8 cellular contexts compared by ENCODE assay signal in the genomic region with DNA sequence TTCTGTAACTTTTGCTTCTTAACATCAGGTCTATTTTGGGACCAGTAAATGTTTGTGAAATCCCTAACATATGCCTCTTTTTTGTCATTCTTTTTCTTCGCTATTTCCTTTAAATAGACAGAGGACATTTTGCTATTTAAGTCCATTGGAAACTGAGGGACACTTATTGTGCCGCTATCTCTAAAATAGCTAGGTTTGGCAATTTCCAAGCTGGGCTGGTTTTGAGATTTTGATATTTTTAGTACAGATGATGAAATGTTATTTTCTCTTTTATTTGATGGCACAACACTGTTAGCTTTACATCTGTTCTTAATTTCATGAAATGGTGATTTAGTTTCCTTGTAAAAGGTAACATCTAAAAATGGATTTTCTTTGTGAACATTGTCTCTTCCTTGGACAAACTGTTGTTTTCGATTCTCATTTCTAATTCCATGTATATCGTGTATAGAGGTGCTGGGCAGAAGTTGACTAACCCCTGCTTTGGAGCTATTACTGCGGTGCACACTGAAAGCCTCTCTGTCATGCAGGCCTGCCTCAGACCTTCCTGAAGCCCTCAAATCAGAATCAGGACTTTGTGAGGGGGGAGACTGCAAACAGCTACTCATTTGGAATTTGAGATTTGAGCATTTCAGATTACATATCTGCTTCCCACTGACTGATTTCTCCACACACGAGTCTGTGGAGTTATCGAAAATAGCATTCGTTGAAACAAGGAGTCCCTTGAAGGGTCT. TPM values are rescaled to one million over a fixed set of nuclear protein-coding genes. Genes with fewer than 3 reads are reported as not detected.
A peak's percentile ranks its signal among the peaks of the same experiment; 100 is the strongest.
DNase-seq lines count a peak whose midpoint lies in the region; ATAC-seq and TF ChIP-seq lines count a peak whose summit lies in the region.

No MANE protein-coding gene starts in this region.

- H4K20me1 ChIP-seq in GM23338 (replicated peaks; ENCODE audit: insufficient read depth) (no peaks in the 10 kb centered on the region), OCI-LY1 (ENCODE audit: insufficient read depth, low read length) (no peaks in the 10 kb centered on the region)

- H3K27me3 ChIP-seq in CD8-positive, alpha-beta memory T cell (ENCODE audit: insufficient read depth, low read length, poor library complexity, severe bottlenecking) = no peaks in the 10 kb centered on the region
- H3K27me3 ChIP-seq in GM23338 (ENCODE audit: insufficient read depth) (no peaks in the 10 kb centered on the region), OCI-LY1 (ENCODE audit: insufficient read depth, low read length) (no peaks in the 10 kb centered on the region), right atrium auricular region (no peaks in the 10 kb centered on the region)

- H3K27ac ChIP-seq in CD8-positive, alpha-beta memory T cell (ENCODE audit: low read depth, low read length) = peak overlapping the region; percentile 34
- H3K27ac ChIP-seq in GM23338 (ENCODE audit: low read depth) = no peak overlapping the region
- peak overlapping the region; percentile 81 for H3K27ac ChIP-seq in OCI-LY1 (ENCODE audit: low read depth, low read length, poor library complexity, severe bottlenecking)
- H3K27ac ChIP-seq in right atrium auricular region = peak overlapping the region; percentile 81 to 92

- no peak overlapping the region for H3K27ac Mint-ChIP-seq in CD8-positive, alpha-beta memory T cell
- H3K27ac Mint-ChIP-seq in GM23338 = no peak overlapping the region; the same call in 1 of the 2 replicates

- peaks cover 0 to 3% (median 0%) of the 10 kb centered on the region in 5 donors for H3K9me3 Mint-ChIP-seq in CD8-positive, alpha-beta memory T cell
- no peaks in the 10 kb centered on the region for H3K9me3 Mint-ChIP-seq in GM23338

- no peaks in the 10 kb centered on the region for H3K4me1 Mint-ChIP-seq in CD8-positive, alpha-beta memory T cell
- peaks cover 44% of the 10 kb centered on the region for H3K4me1 Mint-ChIP-seq in GM23338

- TF ChIP-seq CTCF in GM23338 (conservative IDR thresholded peaks at IDR 0.05; ENCODE audit: low read depth in 2 of 2) (no peak), OCI-LY1 (IDR thresholded peaks at IDR 0.05; ENCODE audit: low read length) (no peak), right atrium auricular region (IDR thresholded peaks at IDR 0.05) (no peak)

- H3K9me2 ChIP-seq in GM23338 (ENCODE audit: insufficient read depth) (no peaks in the 10 kb centered on the region), OCI-LY1 (ENCODE audit: low read depth, low read length) (no peaks in the 10 kb centered on the region)

- CTCF ChIA-PET in CD8-positive, alpha-beta memory T cell (lab: Charles Lee) = no interaction called here

- H3K4me2 ChIP-seq in GM23338 (peak overlapping the region; percentile 82), OCI-LY1 (ENCODE audit: low read length) (peak overlapping the region; percentile 98)

- peak overlapping the region; percentile 78 for H3K9ac ChIP-seq in OCI-LY1 (ENCODE audit: low read length)

- no peaks in the 10 kb centered on the region for H3K4me1 ChIP-seq in CD8-positive, alpha-beta memory T cell (ENCODE audit: insufficient read depth, low read length)
- H3K4me1 ChIP-seq in GM23338 (ENCODE audit: insufficient read depth) (peaks cover 35% of the 10 kb centered on the region), OCI-LY1 (ENCODE audit: insufficient read depth, low read length, severe bottlenecking) (peaks cover 46% of the 10 kb centered on the region), right atrium auricular region (peaks cover 0 to 11% of the 10 kb centered on the region in 2 donors)

- ATAC-seq in GM23338 = peak; percentile 70

- no peaks in the 10 kb centered on the region for H3K9me3 ChIP-seq in CD8-positive, alpha-beta memory T cell (ENCODE audit: low read length)
- H3K9me3 ChIP-seq in OCI-LY1 (ENCODE audit: low read length) (no peaks in the 10 kb centered on the region), right atrium auricular region (no peaks in the 10 kb centered on the region)

- POLR2A ChIA-PET in CD8-positive, alpha-beta memory T cell (lab: Charles Lee) = no interaction called here

- H2AFZ ChIP-seq in GM23338 = peak overlapping the region; percentile 91
- peak overlapping the region; percentile 64; the same call in 1 of the 2 replicates for H2AFZ ChIP-seq in OCI-LY1 (ENCODE audit: low read length)

- no peaks in the 10 kb centered on the region for H3F3A ChIP-seq in GM23338 (replicated peaks; ENCODE audit: low read depth)
- H3F3A ChIP-seq in OCI-LY1 (ENCODE audit: insufficient read depth, low read length) = no peaks in the 10 kb centered on the region

- no peak overlapping the region for H3K4me3 Mint-ChIP-seq in CD8-positive, alpha-beta memory T cell
- peak overlapping the region; percentile 79 for H3K4me3 Mint-ChIP-seq in GM23338

- H3K36me3 ChIP-seq in CD8-positive, alpha-beta memory T cell (ENCODE audit: insufficient read depth, low read length) = no peaks in the 10 kb centered on the region
- H3K36me3 ChIP-seq in GM23338 (ENCODE audit: insufficient read depth) (no peaks in the 10 kb centered on the region), OCI-LY1 (ENCODE audit: insufficient read depth, low read length) (no peaks in the 10 kb centered on the region), right atrium auricular region (no peaks in the 10 kb centered on the region)

- peaks cover 1 to 25% of the 10 kb centered on the region in 2 donors for H3K27me3 Mint-ChIP-seq in CD8-positive, alpha-beta memory T cell
- H3K27me3 Mint-ChIP-seq in GM23338 (ENCODE audit: insufficient read depth, low read depth, poor library complexity) = peaks cover 3% of the 10 kb centered on the region

- H3K4me3 ChIP-seq in CD8-positive, alpha-beta memory T cell (ENCODE audit: low read length) = no peak overlapping the region
- H3K4me3 ChIP-seq in GM23338 = peak overlapping the region; percentile 61
- H3K4me3 ChIP-seq in OCI-LY1 (ENCODE audit: low read depth, low read length, poor library complexity, severe bottlenecking) = peak overlapping the region; percentile 64
- peak overlapping the region; percentile 35 to 48 for H3K4me3 ChIP-seq in right atrium auricular region

- DNase-seq in CD8-positive, alpha-beta memory T cell = no peak
- DNase-seq in GM23338 (ENCODE audit: low spot score) = peak; percentile 39
- DNase-seq in right atrium auricular region (ENCODE audit: low spot score) = no peak
- peak; percentile 63 for DNase-seq in superior temporal gyrus (ENCODE audit: extremely low spot score)
- no peak for DNase-seq in NOMO-1 treated with DMSO at 0.1 percent for 48 hours (lab: John Stamatoyannopoulos, UW; ENCODE audit: unreplicated experiment)
- no peak for DNase-seq in Ammon's horn (ENCODE audit: low spot score)
- DNase-seq in AG08396 (ENCODE audit: low spot score) = no peak

- H3K36me3 Mint-ChIP-seq in CD8-positive, alpha-beta memory T cell = no peaks in the 10 kb centered on the region
- H3K36me3 Mint-ChIP-seq in GM23338 (ENCODE audit: low read depth) = no peaks in the 10 kb centered on the region

- H3K79me2 ChIP-seq in GM23338 (replicated peaks; ENCODE audit: insufficient read depth) = no peaks in the 10 kb centered on the region
- no peaks in the 10 kb centered on the region for H3K79me2 ChIP-seq in OCI-LY1 (ENCODE audit: insufficient read depth, low read length)

TF ChIP-seq in GM23338, 12 proteins besides CTCF, POLR2A, EP300 and RAD21:
- TF ChIP-seq NANOG (IDR thresholded peaks at IDR 0.05; ENCODE audit: borderline replicate concordance) (no peak), EZH2phosphoT487 (IDR thresholded peaks at IDR 0.05; ENCODE audit: unreplicated experiment) (no peak), STAT1 (IDR thresholded peaks at IDR 0.05; ENCODE audit: unreplicated experiment) (no peak), JUNB (IDR thresholded peaks at IDR 0.05; ENCODE audit: unreplicated experiment) (no peak), POLR2AphosphoS5 (IDR thresholded peaks at IDR 0.05; ENCODE audit: low read depth) (no peak), REST (IDR thresholded peaks at IDR 0.05; ENCODE audit: unreplicated experiment) (no peak), ZNF331 (CRISPR knock-in tag; IDR thresholded peaks at IDR 0.05; ENCODE audit: low read depth) (no peak), EZH2 (IDR thresholded peaks at IDR 0.05; ENCODE audit: low read depth, unreplicated experiment) (no peak)

RNA-seq across cellular contexts. Expression of gene RAD51AP2, which starts 0.6 kb away (rescaled TPM):
- total RNA-seq in CD8-positive, alpha-beta memory T cell = not detected
- polyA plus RNA-seq in CD8-positive, alpha-beta memory T cell = not detected
- total RNA-seq in GM23338 (2014; rRNA removed; shearing (Covaris generic)) = 0.38 TPM in 1 of 2 replicates, not detected in the other
- 0.16 and 0.23 TPM in 2 replicates for polyA plus RNA-seq in GM23338 (2016; fragmentation: Nextera tagmentation; extraction: Ambion mirVana)
- under 1 TPM; 0.22 to 0.28 TPM for total RNA-seq in right atrium auricular region

RNA-seq across cellular contexts. Expression of gene VSNL1, which starts 22.9 kb away (rescaled TPM):
- total RNA-seq in CD8-positive, alpha-beta memory T cell = not detected
- not detected for polyA plus RNA-seq in CD8-positive, alpha-beta memory T cell
- 95.6 and 102 TPM in 2 replicates for total RNA-seq in GM23338 (2014; rRNA removed; shearing (Covaris generic))
- polyA plus RNA-seq in GM23338 (2016; fragmentation: Nextera tagmentation; extraction: Ambion mirVana) = 87.4 and 112 TPM in 2 replicates
- 10 to 100 TPM; 30.2 to 41.7 TPM for total RNA-seq in right atrium auricular region

Comparison
In these comparisons a context has a peak if more than half of its experiments do, and no peak if none do; other contexts are left out.
1. DNase-seq: peak in GM23338 (single experiment) and superior temporal gyrus (single experiment); none in CD8-positive, alpha-beta memory T cell (0 of 5), right atrium auricular region (single experiment), NOMO-1 treated with DMSO at 0.1 percent for 48 hours (single experiment), Ammon's horn (single experiment) and AG08396 (single experiment).
2. RNA of gene VSNL1, which starts 22.9 kb away (total RNA-seq): 95.6 to 102 TPM in GM23338 and 30.2 to 41.7 TPM in right atrium auricular region; not detected in CD8-positive, alpha-beta memory T cell; every median in the first group is over 10 times any median in the second.